Comparison of ENCODE assay signal across 28 cellular contexts in the genomic region with DNA sequence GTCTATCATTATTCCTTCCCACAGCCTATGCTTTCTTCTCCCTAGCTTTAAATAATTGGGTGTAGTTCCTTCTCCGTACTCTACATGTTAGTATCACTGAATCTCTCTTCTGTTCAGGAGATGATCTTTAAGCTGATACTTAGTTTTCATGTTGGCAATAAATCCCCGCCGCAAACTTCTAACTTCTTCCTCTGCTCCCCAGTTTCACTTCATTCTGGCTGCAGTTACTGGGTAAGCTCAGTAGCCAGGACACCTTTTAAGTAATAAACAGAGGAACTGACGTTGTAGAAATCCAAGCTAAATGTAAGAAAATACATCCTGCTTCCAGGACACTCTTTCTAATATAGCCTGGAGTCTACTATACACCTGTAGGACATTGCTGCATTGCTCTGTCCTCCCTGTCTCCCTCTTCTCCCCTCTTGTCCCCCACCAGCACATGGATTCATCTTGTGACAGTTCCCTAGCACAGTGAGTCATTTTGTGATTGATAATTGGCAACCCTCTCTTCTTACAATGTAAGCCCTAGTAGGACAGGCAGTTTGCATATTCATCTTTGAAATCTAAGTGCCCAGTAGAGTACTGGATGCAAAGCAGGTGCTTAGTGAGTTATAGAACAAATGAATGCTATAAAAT.
"Had no signal": no experiment of that assay in that cellular context is flagged by ENCODE, and none has a peak within 500 bp of the region (broad histone marks: within the 10 kb centered on the region; RNA-seq: fewer than 3 reads in every experiment).

No MANE protein-coding gene starts in this region.

- H3K4me1 ChIP-seq: adrenal gland, body of pancreas, esophagus muscularis mucosa, foreskin keratinocyte, heart right ventricle, pancreas, psoas muscle, right atrium auricular region, stomach, thyroid gland, upper lobe of left lung had no signal

- H3K27me3 ChIP-seq: adrenal gland, body of pancreas, esophagus muscularis mucosa, foreskin keratinocyte, pancreas, right atrium auricular region, stomach, thyroid gland, upper lobe of left lung had no signal

- H3K9me3 ChIP-seq: adrenal gland, body of pancreas, pancreas, psoas muscle, right atrium auricular region, thyroid gland, upper lobe of left lung had no signal

- H3K36me3 ChIP-seq: adrenal gland, esophagus muscularis mucosa, heart right ventricle, pancreas, right atrium auricular region, stomach, thyroid gland, upper lobe of left lung had no signal

- ATAC-seq: body of pancreas; foreskin keratinocyte; heart right ventricle; naive thymus-derived CD8-positive, alpha-beta T cell; pancreas; psoas muscle; stimulated activated naive B cell treated with anti-CD40 and anti-IgM and Interleukin-4, amounts not matched to agents 10 μg/mL and 1 μg/mL and 100 μg/mL, for 72 hours had no signal

- H3K27ac ChIP-seq: adrenal gland, body of pancreas, esophagus muscularis mucosa, foreskin keratinocyte, heart right ventricle, pancreas, psoas muscle, right atrium auricular region, stomach, thyroid gland, upper lobe of left lung had no signal

- FAIRE-seq: colon, pancreas had no signal

- DNase-seq: activated CD4-positive, alpha-beta T cell treated with anti-CD3 and anti-CD28 coated beads for 4 hours; activated CD4-positive, alpha-beta T cell treated with anti-CD3 and anti-CD28 coated beads, Interleukin-2, amount 50 U/mL, for 48 hours; activated CD4-positive, CD25-positive, alpha-beta regulatory T cell; activated CD8-positive, alpha-beta memory T cell treated with anti-CD3 and anti-CD28 coated beads for 24 hours; activated effector memory CD4-positive, alpha-beta T cell treated with anti-CD3 and anti-CD28 coated beads, Interleukin-2, amount 50 U/mL, for 16 hours; activated naive CD4-positive, alpha-beta T cell treated with anti-CD3 and anti-CD28 coated beads for 36 hours; activated naive CD8-positive, alpha-beta T cell treated with anti-CD3 and anti-CD28 coated beads for 36 hours; activated T-cell treated with anti-CD3 and anti-CD28 coated beads, Interleukin-2, amount 50 U/mL, for 1 hour; adrenal gland; aorta; body of pancreas; dermis blood vessel endothelial cell; effector CD4-positive, alpha-beta T cell; foreskin keratinocyte; heart right ventricle; naive thymus-derived CD8-positive, alpha-beta T cell; nucleus accumbens; pancreas; psoas muscle; stimulated activated CD4-positive, alpha-beta T cell treated with anti-CD3 and anti-CD28 coated beads, Interleukin-15, amount 100 ng/mL, for 24 hours; stimulated activated CD4-positive, alpha-beta T cell treated with anti-CD3 and anti-CD28 coated beads, Interleukin-2, amount 100 ng/mL, for 24 hours; stimulated activated naive B cell treated with anti-CD40 and anti-IgM and Interleukin-4, amounts not matched to agents 10 μg/mL and 1 μg/mL and 100 μg/mL, for 72 hours; stomach; thyroid gland; upper lobe of left lung had no signal

- H3K4me3 ChIP-seq: adrenal gland, body of pancreas, esophagus muscularis mucosa, heart right ventricle, pancreas, psoas muscle, right atrium auricular region, stomach, thyroid gland, upper lobe of left lung had no signal
